8 cellular contexts compared by ENCODE assay signal in genomic region chr19:2702170-2703076, GRCh38. TPM values are rescaled to one million over a fixed set of nuclear protein-coding genes. Genes with fewer than 3 reads are reported as not detected.
A peak's percentile ranks its signal among the peaks of the same experiment; 100 is the strongest.
DNase-seq lines count a peak whose midpoint lies in the region; ATAC-seq and TF ChIP-seq lines count a peak whose summit lies in the region.

Gene GNG7 (minus strand): TSS chr19:2702694. CDS start chr19:2520688, 182,006 bp downstream.

- H3K27ac ChIP-seq in dorsolateral prefrontal cortex = peak within 1 kb of the TSS in 45 of 59 donors; percentile 18 to 99 (median 70)

- peak within 1 kb of the TSS; percentile 56 for H3K4me3 Mint-ChIP-seq in activated CD8-positive, alpha-beta T cell treated with anti-CD3 and anti-CD28 coated beads for 36 hours

- 2% methylated on average over 41 to 52 of the region's 77 CpGs for WGBS in lower leg skin, 2 donors

- no peaks in the 10 kb centered on the region for H3K36me3 Mint-ChIP-seq in activated CD8-positive, alpha-beta T cell treated with anti-CD3 and anti-CD28 coated beads for 36 hours (ENCODE audit: low read depth)

- ATAC-seq in GM18502 (IDR thresholded peaks at IDR 0.05; ENCODE audit: poor library complexity, unreplicated experiment) (peak; percentile 68), HG02884 (IDR thresholded peaks at IDR 0.05; ENCODE audit: unreplicated experiment) (peak; percentile 54)
- ATAC-seq in activated CD8-positive, alpha-beta T cell treated with anti-CD3 and anti-CD28 coated beads for 36 hours = peak; percentile 100

- no peaks in the 10 kb centered on the region for H3K27me3 ChIP-seq in dorsolateral prefrontal cortex

- CTCF ChIA-PET in activated CD8-positive, alpha-beta T cell treated with anti-CD3 and anti-CD28 coated beads for 36 hours (lab: Charles Lee) = interaction anchor here (1.6 to 1.9 kb wide), 3 partner anchors 47 to 54 kb away, joined by 6 to 15 read pairs (median 13); no protein-coding TSS in a partner anchor

- no peaks in the 10 kb centered on the region for H3K27me3 Mint-ChIP-seq in activated CD8-positive, alpha-beta T cell treated with anti-CD3 and anti-CD28 coated beads for 36 hours

- DNase-seq in NCI-H446 treated with DMSO at 0.1 percent for 48 hours (lab: John Stamatoyannopoulos, UW) (peak; percentile 74), dorsolateral prefrontal cortex (peak; percentile 86 to 99 (median 94)), lower leg skin (ENCODE audit: low spot score in 2 of 2) (peak; percentile 84 to 97), DMS79 treated with DMSO at 0.1 percent for 48 hours (lab: John Stamatoyannopoulos, UW) (no peak)
- DNase-seq in activated CD8-positive, alpha-beta T cell treated with anti-CD3 and anti-CD28 coated beads for 36 hours = peak; percentile 95
- DNase-seq in stimulated activated CD4-positive, alpha-beta T cell treated with anti-CD3 and anti-CD28 coated beads, Interleukin-4, amount 100 ng/mL, for 1 hour = peak; percentile 97

- no peaks in the 10 kb centered on the region for H3K9me3 Mint-ChIP-seq in activated CD8-positive, alpha-beta T cell treated with anti-CD3 and anti-CD28 coated beads for 36 hours

- H3K27ac Mint-ChIP-seq in activated CD8-positive, alpha-beta T cell treated with anti-CD3 and anti-CD28 coated beads for 36 hours = no peak within 1 kb of the TSS

- peak within 1 kb of the TSS; percentile 15 to 76 (median 63) for H3K4me3 ChIP-seq in dorsolateral prefrontal cortex
- H3K4me3 ChIP-seq in lower leg skin (ENCODE audit: low read depth, poor library complexity, severe bottlenecking) = peak within 1 kb of the TSS; percentile 28

- POLR2A ChIA-PET in activated CD8-positive, alpha-beta T cell treated with anti-CD3 and anti-CD28 coated beads for 36 hours (lab: Charles Lee) = interaction anchor here (1.0 kb wide), 1 partner anchor 199 kb away, joined by 4 read pairs; no protein-coding TSS in a partner anchor

- peaks cover 17% of the 10 kb centered on the region for H3K4me1 Mint-ChIP-seq in activated CD8-positive, alpha-beta T cell treated with anti-CD3 and anti-CD28 coated beads for 36 hours (ENCODE audit: low read depth)

- intact Hi-C loops in activated CD8-positive, alpha-beta T cell treated with anti-CD3 and anti-CD28 coated beads for 36 hours (cut with micrococcal nuclease) = no loop called here
- intact Hi-C loops in dorsolateral prefrontal cortex (cut with DNase I) (loop anchor here (5.0 kb wide), 3 partner anchors 35 to 80 kb away; partner anchors contain the start of gene SGTA (in 1 of the 2)), lower leg skin (cut with DNase I; ENCODE audit: low total_unique reads) (no loop called here)

- no peak for TF ChIP-seq CTCF in activated CD8-positive, alpha-beta T cell treated with anti-CD3 and anti-CD28 coated beads for 36 hours (IDR thresholded peaks at IDR 0.05)
- TF ChIP-seq CTCF in dorsolateral prefrontal cortex (IDR thresholded peaks at IDR 0.05 in 54 of 56, conservative IDR thresholded peaks at IDR 0.05 in 2 of 56; ENCODE audit: low read depth in 1 of 56, partially characterized antibody in 56 of 56) = peak in 3 of 56 donors; percentile 7 to 23 (median 19)
- TF ChIP-seq CTCF in lower leg skin (IDR thresholded peaks at IDR 0.05) = no peak

- no peak for TF ChIP-seq POLR2A in lower leg skin (IDR thresholded peaks at IDR 0.05)

RNA-seq across cellular contexts. Expression of gene GNG7, which starts in this region (rescaled TPM):
- total RNA-seq in activated CD8-positive, alpha-beta T cell treated with anti-CD3 and anti-CD28 coated beads for 36 hours = under 1 TPM; 0.27 to 0.32 TPM
- total RNA-seq in dorsolateral prefrontal cortex = 100 to 1,000 TPM in 55 of 120 experiments, 10 to 100 TPM in 65; 71.9 to 184 (median 98.1) TPM
- 1 to 10 TPM in 3 of 4 donors, under 1 TPM in 1; 0.59 to 3.4 (median 2.4) TPM for total RNA-seq in lower leg skin

Comparison
In these comparisons a context has a peak if more than half of its experiments do, and no peak if none do; other contexts are left out.
1. RNA of gene GNG7 (total RNA-seq): 71.9 to 184 TPM in dorsolateral prefrontal cortex; 0.59 to 3.4 TPM in lower leg skin and 0.27 to 0.32 TPM in activated CD8-positive, alpha-beta T cell treated with anti-CD3 and anti-CD28 coated beads for 36 hours; every median in the first group is over 10 times any median in the second.
2. Peak in DNase-seq and ATAC-seq in activated CD8-positive, alpha-beta T cell treated with anti-CD3 and anti-CD28 coated beads for 36 hours; RNA of the gene not detected or under 1 TPM.
3. intact Hi-C loops: an anchor here in dorsolateral prefrontal cortex (5.0 kb wide); none called in activated CD8-positive, alpha-beta T cell treated with anti-CD3 and anti-CD28 coated beads for 36 hours and lower leg skin.
4. Peak in every context shown above with its lines, with median percentiles within 50 percentile points of each other: ATAC-seq.